8 cellular contexts compared by ENCODE assay signal in the genomic region with DNA sequence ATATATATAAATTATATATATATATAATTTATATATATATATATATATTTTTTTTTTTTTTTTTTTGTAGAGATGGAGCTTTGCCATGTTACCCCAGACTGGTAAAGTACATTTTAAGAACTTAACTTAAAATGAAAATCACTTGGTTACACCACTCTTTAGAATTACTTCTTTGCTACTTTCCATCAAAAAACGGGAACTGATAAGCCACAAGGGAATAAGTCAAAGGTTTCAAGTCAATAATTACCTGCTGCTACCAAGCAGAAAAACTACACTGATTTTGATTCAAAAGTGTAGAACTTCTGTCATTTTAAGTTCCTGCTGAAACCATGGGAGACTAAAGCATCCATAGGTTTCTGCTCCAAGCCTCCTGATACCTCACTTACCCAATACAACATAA. TPM values are rescaled to one million over a fixed set of nuclear protein-coding genes. Genes with fewer than 3 reads are reported as not detected.
A peak's percentile ranks its signal among the peaks of the same experiment; 100 is the strongest.
DNase-seq lines count a peak whose midpoint lies in the region; ATAC-seq and TF ChIP-seq lines count a peak whose summit lies in the region.
"Had no signal": no experiment of that assay in that cellular context is flagged by ENCODE, and none has a peak within 500 bp of the region (broad histone marks: within the 10 kb centered on the region; RNA-seq: fewer than 3 reads in every experiment).

No MANE protein-coding gene starts in this region.

- H3K4me2 ChIP-seq in mammary epithelial cell (ENCODE audit: insufficient read depth, low read depth, low read length): peak overlapping the region; percentile 43

- intact Hi-C loops in mammary epithelial cell (cut with micrococcal nuclease): loop anchor here (1.0 kb wide), 7 partner anchors 12 to 252 kb away; a partner anchor contains a TSS
- intact Hi-C loops in ovary (cut with DNase I): loop anchor here in 2 of 4 donors (5.0 kb wide), 1 partner anchor 141 kb away; no protein-coding TSS in a partner anchor

- H3K9me3 ChIP-seq in mammary epithelial cell (replicated peaks; ENCODE audit: insufficient read depth, low read length) (no peaks in the 10 kb centered on the region), skeletal muscle tissue (ENCODE audit: control insufficient read depth in 3 of 3, low read length in 3 of 3) (no peaks in the 10 kb centered on the region), ovary (no peaks in the 10 kb centered on the region)
- H3K9me3 ChIP-seq: prostate gland had no signal

- H3K27ac ChIP-seq in mammary epithelial cell (ENCODE audit: insufficient read depth, low read depth, low read length): peak overlapping the region; percentile 42
- no peak overlapping the region for H3K27ac ChIP-seq in skeletal muscle tissue (ENCODE audit: low read depth, low read length)
- H3K27ac ChIP-seq in ovary: peak overlapping the region in 1 of 2 donors; percentile 15
- H3K27ac ChIP-seq: prostate gland had no signal

- in situ Hi-C loops in mammary epithelial cell (cut with MboI; ENCODE audit: low sequenced_read_pairs in 2 of 2): loop anchor here in 1 of 2 donors (5.0 kb wide), 1 partner anchor 136 kb away; no protein-coding TSS in a partner anchor

- dilution Hi-C loops in mammary epithelial cell (cut with HindIII; ENCODE audit: low sequenced_read_pairs): no loop called here

- H4K20me1 ChIP-seq in mammary epithelial cell (ENCODE audit: insufficient read depth, low read length): peaks cover 3% of the 10 kb centered on the region

- no peak overlapping the region for H3K4me3 ChIP-seq in mammary epithelial cell (replicated peaks in 1 of 3; ENCODE audit: insufficient read depth in 1 of 3, low read depth in 2 of 3, low read length in 3 of 3)
- H3K4me3 ChIP-seq in skeletal muscle tissue (ENCODE audit: low read length in 3 of 3): peak overlapping the region in 1 of 3 donors; percentile 25
- H3K4me3 ChIP-seq in ovary: no peak overlapping the region
- H3K4me3 ChIP-seq: prostate gland had no signal

- no peak for TF ChIP-seq POLR2A in ovary (IDR thresholded peaks at IDR 0.05)

- DNase-seq in mammary epithelial cell (no peak), ovary (no peak), AG08395 (ENCODE audit: low spot score) (no peak)

- H3K36me3 ChIP-seq in mammary epithelial cell (ENCODE audit: insufficient read depth, low read length) (peaks cover 27% of the 10 kb centered on the region), skeletal muscle tissue (ENCODE audit: control insufficient read depth in 3 of 3, insufficient read depth in 3 of 3, low read length in 3 of 3) (peaks cover 0 to 7% (median 0%) of the 10 kb centered on the region in 3 donors), ovary (no peaks in the 10 kb centered on the region)
- H3K36me3 ChIP-seq: prostate gland had no signal

- TF ChIP-seq EP300 in ovary (IDR thresholded peaks at IDR 0.05): no peak

- H3K4me1 ChIP-seq in mammary epithelial cell (ENCODE audit: insufficient read depth, low read length) (peaks cover 22% of the 10 kb centered on the region), skeletal muscle tissue (ENCODE audit: control insufficient read depth in 3 of 3, insufficient read depth in 3 of 3, low read length in 3 of 3) (peaks cover 0 to 3% (median 3%) of the 10 kb centered on the region in 3 donors), ovary (ENCODE audit: insufficient read depth) (no peaks in the 10 kb centered on the region)
- H3K4me1 ChIP-seq: prostate gland had no signal

- BruUV-seq in mammary epithelial cell (replicated peaks; lab: Mats Ljungman, UMichigan): no TSS peak

- H3K9ac ChIP-seq in mammary epithelial cell (ENCODE audit: insufficient read depth, low read length): peak overlapping the region; percentile 8
- peak overlapping the region in 2 of 3 donors; percentile 25 to 34 for H3K9ac ChIP-seq in skeletal muscle tissue (ENCODE audit: low read depth in 1 of 3, low read length in 3 of 3)

- ATAC-seq in GM18498 (IDR thresholded peaks at IDR 0.05; ENCODE audit: unreplicated experiment) (peak; percentile 29), HG03097 (IDR thresholded peaks at IDR 0.05; ENCODE audit: low FRiP score, unreplicated experiment) (peak; percentile 13), GM18907 (IDR thresholded peaks at IDR 0.05; ENCODE audit: unreplicated experiment) (no peak)

- CTCF ChIA-PET in mammary epithelial cell (lab: Charles Lee; ENCODE audit: low non-redundant PET): interaction anchor here (0.6 to 2.1 kb wide), 8 partner anchors 44 to 166 kb away, joined by 3 to 58 read pairs (median 6); no protein-coding TSS in a partner anchor

- H3K27me3 ChIP-seq in mammary epithelial cell (ENCODE audit: insufficient read depth, low read length): no peaks in the 10 kb centered on the region
- H3K27me3 ChIP-seq in skeletal muscle tissue (ENCODE audit: control insufficient read depth in 3 of 3, insufficient read depth in 3 of 3, low read length in 3 of 3): no peaks in the 10 kb centered on the region
- H3K27me3 ChIP-seq in ovary: no peaks in the 10 kb centered on the region

- H2AFZ ChIP-seq in mammary epithelial cell (ENCODE audit: low read depth, low read length): no peak overlapping the region

- 25% methylated on average over 1 of the region's 1 CpG for WGBS in mammary epithelial cell (ENCODE audit: low coverage, missing lambda C conversion rate)
- 12 to 27% (median 16%) methylated on average over 1 of the region's 1 CpG for WGBS in ovary, 3 donors

- TF ChIP-seq CTCF in mammary epithelial cell (conservative IDR thresholded peaks at IDR 0.05 in 1 of 2, IDR thresholded peaks at IDR 0.05 in 1 of 2; ENCODE audit: extremely low read depth in 1 of 2, insufficient read depth in 1 of 2, low read depth in 1 of 2, low read length in 2 of 2) (no peak), ovary (IDR thresholded peaks at IDR 0.05) (no peak)

- H3K79me2 ChIP-seq in mammary epithelial cell (ENCODE audit: insufficient read depth, low read length): peaks cover 63% of the 10 kb centered on the region

RNA-seq across cellular contexts. Expression of a gene that starts 12.2 kb away (rescaled TPM):
- total RNA-seq in mammary epithelial cell (100 to 1,000 TPM; 170 to 218 TPM), skeletal muscle tissue (59.5 TPM), ovary (100 to 1,000 TPM in 1 of 7 donors, 10 to 100 TPM in 6; 36.8 to 162 (median 78.4) TPM)
- polyA plus RNA-seq in mammary epithelial cell (181 TPM), ovary (10 to 100 TPM; 66.8 to 93.3 TPM)
- 51.6 TPM for polyA minus RNA-seq in mammary epithelial cell

RNA-seq across cellular contexts. Expression of a gene that starts 50.7 kb away (rescaled TPM):
- total RNA-seq in mammary epithelial cell: 100 to 1,000 TPM; 116 to 133 TPM
- polyA plus RNA-seq in mammary epithelial cell: 31.7 TPM
- polyA minus RNA-seq in mammary epithelial cell: 414 TPM
- total RNA-seq in skeletal muscle tissue: 205 TPM
- total RNA-seq in ovary: 100 to 1,000 TPM in 4 of 7 donors, 10 to 100 TPM in 3; 53.9 to 125 (median 105) TPM
- 10 to 100 TPM; 38.3 to 60.9 TPM for polyA plus RNA-seq in ovary
